ENCODE assay signal across 1 cellular context in the genomic region with DNA sequence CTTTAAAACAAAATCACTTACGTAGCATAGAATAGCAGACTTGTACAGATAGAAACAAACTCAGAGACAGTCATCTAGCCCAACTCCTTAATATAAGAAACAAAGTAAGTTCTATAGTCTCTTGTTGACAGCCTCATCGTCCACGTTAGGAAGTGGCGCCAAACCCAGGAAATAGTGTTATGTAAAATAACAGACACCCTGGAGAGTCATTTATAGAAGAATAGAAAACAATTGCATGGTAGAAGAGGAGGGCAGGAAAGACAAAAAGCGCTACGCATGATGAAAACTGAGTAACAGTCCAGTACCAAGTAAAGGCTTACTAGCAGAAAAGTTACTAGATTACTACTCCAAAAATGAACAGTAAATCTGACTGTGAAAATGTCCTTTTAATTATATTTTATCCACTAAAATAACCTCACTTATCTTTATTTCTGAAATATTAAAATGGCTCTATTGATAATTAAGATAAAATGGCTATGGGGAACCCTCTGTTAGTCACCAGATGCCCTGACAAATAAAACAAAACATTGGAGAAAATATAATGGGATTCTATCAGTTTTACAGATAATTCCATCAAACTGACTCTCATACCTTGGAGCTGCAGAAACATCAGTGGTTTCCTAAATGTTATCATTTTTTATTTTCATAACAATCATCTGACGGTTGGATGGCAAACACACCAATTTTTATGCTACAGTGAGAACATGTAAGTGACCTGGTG.
TF ChIP-seq lines count a peak whose summit lies in the region.

No MANE protein-coding gene starts in this region.

TF ChIP-seq in GM23338, 12 proteins besides CTCF, POLR2A, EP300 and RAD21 (continued from another document):
- TF ChIP-seq, protein P1, sequence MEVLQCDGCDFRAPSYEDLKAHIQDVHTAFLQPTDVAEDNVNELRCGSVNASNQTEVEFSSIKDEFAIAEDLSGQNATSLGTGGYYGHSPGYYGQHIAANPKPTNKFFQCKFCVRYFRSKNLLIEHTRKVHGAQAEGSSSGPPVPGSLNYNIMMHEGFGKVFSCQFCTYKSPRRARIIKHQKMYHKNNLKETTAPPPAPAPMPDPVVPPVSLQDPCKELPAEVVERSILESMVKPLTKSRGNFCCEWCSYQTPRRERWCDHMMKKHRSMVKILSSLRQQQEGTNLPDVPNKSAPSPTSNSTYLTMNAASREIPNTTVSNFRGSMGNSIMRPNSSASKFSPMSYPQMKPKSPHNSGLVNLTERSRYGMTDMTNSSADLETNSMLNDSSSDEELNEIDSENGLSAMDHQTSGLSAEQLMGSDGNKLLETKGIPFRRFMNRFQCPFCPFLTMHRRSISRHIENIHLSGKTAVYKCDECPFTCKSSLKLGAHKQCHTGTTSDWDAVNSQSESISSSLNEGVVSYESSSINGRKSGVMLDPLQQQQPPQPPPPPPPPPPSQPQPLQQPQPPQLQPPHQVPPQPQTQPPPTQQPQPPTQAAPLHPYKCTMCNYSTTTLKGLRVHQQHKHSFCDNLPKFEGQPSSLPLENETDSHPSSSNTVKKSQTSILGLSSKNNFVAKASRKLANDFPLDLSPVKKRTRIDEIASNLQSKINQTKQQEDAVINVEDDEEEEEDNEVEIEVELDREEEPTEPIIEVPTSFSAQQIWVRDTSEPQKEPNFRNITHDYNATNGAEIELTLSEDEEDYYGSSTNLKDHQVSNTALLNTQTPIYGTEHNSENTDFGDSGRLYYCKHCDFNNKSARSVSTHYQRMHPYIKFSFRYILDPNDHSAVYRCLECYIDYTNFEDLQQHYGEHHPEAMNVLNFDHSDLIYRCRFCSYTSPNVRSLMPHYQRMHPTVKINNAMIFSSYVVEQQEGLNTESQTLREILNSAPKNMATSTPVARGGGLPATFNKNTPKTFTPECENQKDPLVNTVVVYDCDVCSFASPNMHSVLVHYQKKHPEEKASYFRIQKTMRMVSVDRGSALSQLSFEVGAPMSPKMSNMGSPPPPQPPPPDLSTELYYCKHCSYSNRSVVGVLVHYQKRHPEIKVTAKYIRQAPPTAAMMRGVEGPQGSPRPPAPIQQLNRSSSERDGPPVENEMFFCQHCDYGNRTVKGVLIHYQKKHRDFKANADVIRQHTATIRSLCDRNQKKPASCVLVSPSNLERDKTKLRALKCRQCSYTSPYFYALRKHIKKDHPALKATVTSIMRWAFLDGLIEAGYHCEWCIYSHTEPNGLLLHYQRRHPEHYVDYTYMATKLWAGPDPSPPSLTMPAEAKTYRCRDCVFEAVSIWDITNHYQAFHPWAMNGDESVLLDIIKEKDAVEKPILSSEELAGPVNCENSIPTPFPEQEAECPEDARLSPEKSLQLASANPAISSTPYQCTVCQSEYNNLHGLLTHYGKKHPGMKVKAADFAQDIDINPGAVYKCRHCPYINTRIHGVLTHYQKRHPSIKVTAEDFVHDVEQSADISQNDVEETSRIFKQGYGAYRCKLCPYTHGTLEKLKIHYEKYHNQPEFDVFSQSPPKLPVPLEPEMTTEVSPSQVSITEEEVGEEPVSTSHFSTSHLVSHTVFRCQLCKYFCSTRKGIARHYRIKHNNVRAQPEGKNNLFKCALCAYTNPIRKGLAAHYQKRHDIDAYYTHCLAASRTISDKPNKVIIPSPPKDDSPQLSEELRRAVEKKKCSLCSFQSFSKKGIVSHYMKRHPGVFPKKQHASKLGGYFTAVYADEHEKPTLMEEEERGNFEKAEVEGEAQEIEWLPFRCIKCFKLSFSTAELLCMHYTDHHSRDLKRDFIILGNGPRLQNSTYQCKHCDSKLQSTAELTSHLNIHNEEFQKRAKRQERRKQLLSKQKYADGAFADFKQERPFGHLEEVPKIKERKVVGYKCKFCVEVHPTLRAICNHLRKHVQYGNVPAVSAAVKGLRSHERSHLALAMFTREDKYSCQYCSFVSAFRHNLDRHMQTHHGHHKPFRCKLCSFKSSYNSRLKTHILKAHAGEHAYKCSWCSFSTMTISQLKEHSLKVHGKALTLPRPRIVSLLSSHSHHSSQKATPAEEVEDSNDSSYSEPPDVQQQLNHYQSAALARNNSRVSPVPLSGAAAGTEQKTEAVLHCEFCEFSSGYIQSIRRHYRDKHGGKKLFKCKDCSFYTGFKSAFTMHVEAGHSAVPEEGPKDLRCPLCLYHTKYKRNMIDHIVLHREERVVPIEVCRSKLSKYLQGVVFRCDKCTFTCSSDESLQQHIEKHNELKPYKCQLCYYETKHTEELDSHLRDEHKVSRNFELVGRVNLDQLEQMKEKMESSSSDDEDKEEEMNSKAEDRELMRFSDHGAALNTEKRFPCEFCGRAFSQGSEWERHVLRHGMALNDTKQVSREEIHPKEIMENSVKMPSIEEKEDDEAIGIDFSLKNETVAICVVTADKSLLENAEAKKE (CRISPR knock-in tag; IDR thresholded peaks at IDR 0.05), result no peak
- TF ChIP-seq ZNF114 (CRISPR knock-in tag; IDR thresholded peaks at IDR 0.05) (no peak), STAT1 (IDR thresholded peaks at IDR 0.05; ENCODE audit: unreplicated experiment) (no peak), JUNB (IDR thresholded peaks at IDR 0.05; ENCODE audit: unreplicated experiment) (no peak), EZH2phosphoT487 (IDR thresholded peaks at IDR 0.05; ENCODE audit: unreplicated experiment) (no peak), NANOG (IDR thresholded peaks at IDR 0.05; ENCODE audit: borderline replicate concordance) (no peak)
- TF ChIP-seq, protein P2, sequence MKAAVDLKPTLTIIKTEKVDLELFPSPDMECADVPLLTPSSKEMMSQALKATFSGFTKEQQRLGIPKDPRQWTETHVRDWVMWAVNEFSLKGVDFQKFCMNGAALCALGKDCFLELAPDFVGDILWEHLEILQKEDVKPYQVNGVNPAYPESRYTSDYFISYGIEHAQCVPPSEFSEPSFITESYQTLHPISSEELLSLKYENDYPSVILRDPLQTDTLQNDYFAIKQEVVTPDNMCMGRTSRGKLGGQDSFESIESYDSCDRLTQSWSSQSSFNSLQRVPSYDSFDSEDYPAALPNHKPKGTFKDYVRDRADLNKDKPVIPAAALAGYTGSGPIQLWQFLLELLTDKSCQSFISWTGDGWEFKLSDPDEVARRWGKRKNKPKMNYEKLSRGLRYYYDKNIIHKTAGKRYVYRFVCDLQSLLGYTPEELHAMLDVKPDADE (IDR thresholded peaks at IDR 0.05), result no peak
- TF ChIP-seq, protein P3, sequence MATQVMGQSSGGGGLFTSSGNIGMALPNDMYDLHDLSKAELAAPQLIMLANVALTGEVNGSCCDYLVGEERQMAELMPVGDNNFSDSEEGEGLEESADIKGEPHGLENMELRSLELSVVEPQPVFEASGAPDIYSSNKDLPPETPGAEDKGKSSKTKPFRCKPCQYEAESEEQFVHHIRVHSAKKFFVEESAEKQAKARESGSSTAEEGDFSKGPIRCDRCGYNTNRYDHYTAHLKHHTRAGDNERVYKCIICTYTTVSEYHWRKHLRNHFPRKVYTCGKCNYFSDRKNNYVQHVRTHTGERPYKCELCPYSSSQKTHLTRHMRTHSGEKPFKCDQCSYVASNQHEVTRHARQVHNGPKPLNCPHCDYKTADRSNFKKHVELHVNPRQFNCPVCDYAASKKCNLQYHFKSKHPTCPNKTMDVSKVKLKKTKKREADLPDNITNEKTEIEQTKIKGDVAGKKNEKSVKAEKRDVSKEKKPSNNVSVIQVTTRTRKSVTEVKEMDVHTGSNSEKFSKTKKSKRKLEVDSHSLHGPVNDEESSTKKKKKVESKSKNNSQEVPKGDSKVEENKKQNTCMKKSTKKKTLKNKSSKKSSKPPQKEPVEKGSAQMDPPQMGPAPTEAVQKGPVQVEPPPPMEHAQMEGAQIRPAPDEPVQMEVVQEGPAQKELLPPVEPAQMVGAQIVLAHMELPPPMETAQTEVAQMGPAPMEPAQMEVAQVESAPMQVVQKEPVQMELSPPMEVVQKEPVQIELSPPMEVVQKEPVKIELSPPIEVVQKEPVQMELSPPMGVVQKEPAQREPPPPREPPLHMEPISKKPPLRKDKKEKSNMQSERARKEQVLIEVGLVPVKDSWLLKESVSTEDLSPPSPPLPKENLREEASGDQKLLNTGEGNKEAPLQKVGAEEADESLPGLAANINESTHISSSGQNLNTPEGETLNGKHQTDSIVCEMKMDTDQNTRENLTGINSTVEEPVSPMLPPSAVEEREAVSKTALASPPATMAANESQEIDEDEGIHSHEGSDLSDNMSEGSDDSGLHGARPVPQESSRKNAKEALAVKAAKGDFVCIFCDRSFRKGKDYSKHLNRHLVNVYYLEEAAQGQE (IDR thresholded peaks at IDR 0.05; ENCODE audit: unreplicated experiment), result no peak
